Comparison of ENCODE assay signal across 7 cellular contexts in the genomic region with DNA sequence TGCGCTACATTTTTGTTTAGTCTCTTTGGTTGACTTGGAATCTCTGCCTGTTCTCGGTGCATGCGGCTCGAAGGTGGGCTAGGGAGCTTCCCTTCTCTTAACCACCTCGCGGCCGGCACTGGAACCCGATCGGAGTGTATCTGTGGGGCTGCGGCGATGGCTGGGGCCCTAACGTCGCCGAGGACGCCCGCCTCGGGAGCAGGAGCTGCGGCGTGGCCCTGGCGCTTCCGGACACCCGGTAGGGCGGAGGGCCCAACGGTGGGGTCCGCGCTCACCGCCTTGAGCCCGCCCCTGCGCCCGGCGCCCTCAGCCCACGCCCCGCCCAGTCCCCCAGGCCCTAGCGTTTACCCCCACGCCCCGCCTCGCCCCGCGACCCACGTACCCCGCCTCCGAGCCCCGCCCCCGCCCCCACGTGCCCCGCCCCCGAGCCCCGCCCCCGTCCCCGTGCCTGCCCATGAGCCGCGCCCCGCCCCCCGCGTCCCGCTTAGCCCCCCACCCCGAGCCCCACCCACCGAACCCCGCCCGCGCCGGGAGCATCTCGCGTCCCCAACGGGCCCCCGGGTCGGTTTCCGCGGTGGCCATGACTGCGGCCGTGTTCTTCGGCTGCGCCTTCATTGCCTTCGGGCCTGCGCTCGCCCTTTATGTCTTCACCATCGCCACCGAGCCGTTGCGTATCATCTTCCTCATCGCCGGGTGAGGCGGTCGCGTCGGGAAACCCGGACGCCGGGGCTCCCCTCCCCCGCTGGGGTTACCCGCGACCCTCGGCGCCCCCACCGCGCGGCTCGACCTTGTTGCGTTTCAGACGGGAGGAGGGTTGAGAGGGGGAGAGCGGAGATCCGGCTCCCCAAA. TPM values are rescaled to one million over a fixed set of nuclear protein-coding genes. Genes with fewer than 3 reads are reported as not detected.
DNase-seq lines count a peak whose midpoint lies in the region; ATAC-seq lines count a peak whose summit lies in the region.

APH1B (plus strand) TSS at position 562 of the 849 bp plus-strand sequence; CDS start at position 581, 19 bp downstream.

- ATAC-seq in GM18517 (IDR thresholded peaks at IDR 0.05; ENCODE audit: unreplicated experiment) (peak; percentile 51), HG02973 (IDR thresholded peaks at IDR 0.05; ENCODE audit: unreplicated experiment) (peak; percentile 59)

- peak; percentile 84 for DNase-seq in NCI-H2227 (lab: John Stamatoyannopoulos, UW; ENCODE audit: unreplicated experiment)
- DNase-seq in activated CD4-positive, CD25-positive, alpha-beta regulatory T cell treated with anti-CD3 and anti-CD28 coated beads, Interleukin-2, amount 50 U/mL, for 72 hours, result peak; percentile 77
- DNase-seq in cerebellum (ENCODE audit: low spot score), result peak; percentile 91
- DNase-seq in kidney glomerular epithelial cell (lab: John Stamatoyannopoulos, UW), result peak; percentile 52
- peak; percentile 38 to 71 (median 56) for DNase-seq in stimulated activated CD4-positive, alpha-beta T cell treated with anti-CD3 and anti-CD28 coated beads, Interleukin-1b, Interleukin-23, amount 100 ng/mL, for 24 hours (ENCODE audit: low read depth in 4 of 4, low spot score in 1 of 4)

RNA-seq across cellular contexts. Expression of gene APH1B, which starts in this region (rescaled TPM):
- 22.2 TPM for total RNA-seq in cerebellum

Comparison
In these comparisons a context has a peak if more than half of its experiments do, and no peak if none do; other contexts are left out.
1. Peak in every context shown above with its lines: DNase-seq and ATAC-seq.